Comparison of ENCODE assay signal across 1 cellular context in the genomic region with DNA sequence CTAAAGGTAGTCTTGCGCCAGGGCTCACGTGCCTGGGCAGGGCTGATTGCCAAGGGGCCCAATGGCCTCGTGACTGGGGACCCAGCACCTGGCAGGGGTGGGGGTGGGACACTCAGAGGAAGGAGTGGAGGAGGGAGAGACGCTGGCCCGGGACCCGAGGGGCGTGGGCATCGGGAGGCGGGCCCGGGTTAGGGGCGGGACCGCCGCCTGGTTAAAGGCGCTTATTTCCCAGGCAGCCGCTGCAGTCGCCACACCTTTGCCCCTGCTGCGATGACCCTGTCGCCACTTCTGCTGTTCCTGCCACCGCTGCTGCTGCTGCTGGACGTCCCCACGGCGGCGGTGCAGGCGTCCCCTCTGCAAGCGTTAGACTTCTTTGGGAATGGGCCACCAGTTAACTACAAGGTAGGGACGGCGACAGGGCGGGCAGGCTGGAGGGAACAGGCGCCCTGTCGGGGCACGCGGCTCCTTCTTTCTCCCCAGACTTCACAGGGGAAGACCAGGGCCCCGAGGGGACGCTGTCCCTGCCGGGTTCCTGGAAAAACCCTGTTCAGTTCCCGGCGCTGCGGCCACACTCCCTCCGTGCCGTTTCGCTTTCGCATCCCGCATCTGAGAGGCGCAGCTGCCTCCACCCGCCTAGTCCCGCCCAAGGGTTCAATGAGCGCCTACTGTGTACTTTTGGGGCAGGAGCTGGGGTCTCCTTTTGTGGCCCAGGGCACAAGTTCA.
TF ChIP-seq lines count a peak whose summit lies in the region.

Gene IFI30 (plus strand): TSS at position 242 of the 723 bp plus-strand sequence. CDS start 29 bp downstream, at position 271.

TF ChIP-seq in HepG2, 621 proteins besides CTCF, POLR2A, EP300 and RAD21 (continued from another document and continues in another):
- TF ChIP-seq, protein P1, sequence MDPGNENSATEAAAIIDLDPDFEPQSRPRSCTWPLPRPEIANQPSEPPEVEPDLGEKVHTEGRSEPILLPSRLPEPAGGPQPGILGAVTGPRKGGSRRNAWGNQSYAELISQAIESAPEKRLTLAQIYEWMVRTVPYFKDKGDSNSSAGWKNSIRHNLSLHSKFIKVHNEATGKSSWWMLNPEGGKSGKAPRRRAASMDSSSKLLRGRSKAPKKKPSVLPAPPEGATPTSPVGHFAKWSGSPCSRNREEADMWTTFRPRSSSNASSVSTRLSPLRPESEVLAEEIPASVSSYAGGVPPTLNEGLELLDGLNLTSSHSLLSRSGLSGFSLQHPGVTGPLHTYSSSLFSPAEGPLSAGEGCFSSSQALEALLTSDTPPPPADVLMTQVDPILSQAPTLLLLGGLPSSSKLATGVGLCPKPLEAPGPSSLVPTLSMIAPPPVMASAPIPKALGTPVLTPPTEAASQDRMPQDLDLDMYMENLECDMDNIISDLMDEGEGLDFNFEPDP (CRISPR knock-in tag; conservative IDR thresholded peaks at IDR 0.05): 0 out of 2 replicates have a peak, but pooled peaks have one; percentile 82
- no peak; the same call in 1 of the 2 replicates for TF ChIP-seq MIXL1 (CRISPR knock-in tag; IDR thresholded peaks at IDR 0.05)
- no peak; the same call in 1 of the 2 replicates for TF ChIP-seq ZNF367 (CRISPR knock-in tag; IDR thresholded peaks at IDR 0.05; ENCODE audit: borderline replicate concordance)
- TF ChIP-seq HHEX (CRISPR knock-in tag; IDR thresholded peaks at IDR 0.05): no peak
- TF ChIP-seq, protein P2, sequence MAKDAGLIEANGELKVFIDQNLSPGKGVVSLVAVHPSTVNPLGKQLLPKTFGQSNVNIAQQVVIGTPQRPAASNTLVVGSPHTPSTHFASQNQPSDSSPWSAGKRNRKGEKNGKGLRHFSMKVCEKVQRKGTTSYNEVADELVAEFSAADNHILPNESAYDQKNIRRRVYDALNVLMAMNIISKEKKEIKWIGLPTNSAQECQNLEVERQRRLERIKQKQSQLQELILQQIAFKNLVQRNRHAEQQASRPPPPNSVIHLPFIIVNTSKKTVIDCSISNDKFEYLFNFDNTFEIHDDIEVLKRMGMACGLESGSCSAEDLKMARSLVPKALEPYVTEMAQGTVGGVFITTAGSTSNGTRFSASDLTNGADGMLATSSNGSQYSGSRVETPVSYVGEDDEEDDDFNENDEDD (CRISPR knock-in tag; IDR thresholded peaks at IDR 0.05; ENCODE audit: borderline replicate concordance): peak; percentile 37; the same call in 1 of the 2 replicates
- TF ChIP-seq ZNF577 (CRISPR knock-in tag; IDR thresholded peaks at IDR 0.05; ENCODE audit: borderline replicate concordance, low read depth): no peak
- no peak for TF ChIP-seq ZFP1 (CRISPR knock-in tag; IDR thresholded peaks at IDR 0.05)
- TF ChIP-seq TBP (CRISPR knock-in tag; IDR thresholded peaks at IDR 0.05): no peak
- peak; percentile 56 for TF ChIP-seq MED1 (CRISPR knock-in tag; IDR thresholded peaks at IDR 0.05)
- no peak for TF ChIP-seq KAT2B (IDR thresholded peaks at IDR 0.05; ENCODE audit: borderline replicate concordance, low read depth, low read length)
- TF ChIP-seq SRF (IDR thresholded peaks at IDR 0.05; ENCODE audit: low read depth, low read length): no peak
- TF ChIP-seq, protein P3, sequence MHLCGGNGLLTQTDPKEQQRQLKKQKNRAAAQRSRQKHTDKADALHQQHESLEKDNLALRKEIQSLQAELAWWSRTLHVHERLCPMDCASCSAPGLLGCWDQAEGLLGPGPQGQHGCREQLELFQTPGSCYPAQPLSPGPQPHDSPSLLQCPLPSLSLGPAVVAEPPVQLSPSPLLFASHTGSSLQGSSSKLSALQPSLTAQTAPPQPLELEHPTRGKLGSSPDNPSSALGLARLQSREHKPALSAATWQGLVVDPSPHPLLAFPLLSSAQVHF (CRISPR knock-in tag; IDR thresholded peaks at IDR 0.05): no peak
- TF ChIP-seq ZNF205 (CRISPR knock-in tag; IDR thresholded peaks at IDR 0.05): no peak
- no peak for TF ChIP-seq SCMH1 (CRISPR knock-in tag; IDR thresholded peaks at IDR 0.05; ENCODE audit: borderline replicate concordance)
- no peak for TF ChIP-seq ZNF703 (CRISPR knock-in tag; IDR thresholded peaks at IDR 0.05; ENCODE audit: borderline replicate concordance)
- TF ChIP-seq, protein P4, sequence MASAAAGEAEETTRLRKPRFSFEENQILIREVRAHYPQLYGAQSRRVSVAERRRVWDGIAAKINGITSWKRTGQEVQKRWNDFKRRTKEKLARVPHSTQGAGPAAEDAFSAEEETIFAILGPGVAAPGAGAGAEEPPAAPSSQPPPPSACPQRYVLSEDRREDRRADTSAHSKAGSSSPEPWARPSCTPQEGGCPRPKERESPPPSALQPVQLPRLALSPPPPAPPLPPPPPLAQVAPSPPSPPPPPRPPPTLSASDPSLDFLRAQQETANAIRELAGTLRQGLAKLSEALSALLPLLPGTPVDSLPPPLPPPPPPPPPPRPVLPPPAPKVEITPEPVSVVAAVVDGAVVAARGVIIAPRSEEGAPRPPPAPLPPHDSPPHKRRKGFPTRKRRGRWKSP (CRISPR knock-in tag; IDR thresholded peaks at IDR 0.05): no peak; the same call in 1 of the 2 replicates
- TF ChIP-seq CC2D1A (CRISPR knock-in tag; IDR thresholded peaks at IDR 0.05): no peak
- TF ChIP-seq NR2F2 (IDR thresholded peaks at IDR 0.05; ENCODE audit: borderline replicate concordance, low read depth): no peak
- TF ChIP-seq ZNF567 (CRISPR knock-in tag; IDR thresholded peaks at IDR 0.05; ENCODE audit: borderline replicate concordance): no peak
- no peak for TF ChIP-seq ZNF850 (CRISPR knock-in tag; conservative IDR thresholded peaks at IDR 0.05)
- no peak for TF ChIP-seq AKNA (CRISPR knock-in tag; IDR thresholded peaks at IDR 0.05; ENCODE audit: borderline replicate concordance)
- no peak for TF ChIP-seq ZNF441 (CRISPR knock-in tag; IDR thresholded peaks at IDR 0.05; ENCODE audit: borderline replicate concordance)
- TF ChIP-seq, protein P5, sequence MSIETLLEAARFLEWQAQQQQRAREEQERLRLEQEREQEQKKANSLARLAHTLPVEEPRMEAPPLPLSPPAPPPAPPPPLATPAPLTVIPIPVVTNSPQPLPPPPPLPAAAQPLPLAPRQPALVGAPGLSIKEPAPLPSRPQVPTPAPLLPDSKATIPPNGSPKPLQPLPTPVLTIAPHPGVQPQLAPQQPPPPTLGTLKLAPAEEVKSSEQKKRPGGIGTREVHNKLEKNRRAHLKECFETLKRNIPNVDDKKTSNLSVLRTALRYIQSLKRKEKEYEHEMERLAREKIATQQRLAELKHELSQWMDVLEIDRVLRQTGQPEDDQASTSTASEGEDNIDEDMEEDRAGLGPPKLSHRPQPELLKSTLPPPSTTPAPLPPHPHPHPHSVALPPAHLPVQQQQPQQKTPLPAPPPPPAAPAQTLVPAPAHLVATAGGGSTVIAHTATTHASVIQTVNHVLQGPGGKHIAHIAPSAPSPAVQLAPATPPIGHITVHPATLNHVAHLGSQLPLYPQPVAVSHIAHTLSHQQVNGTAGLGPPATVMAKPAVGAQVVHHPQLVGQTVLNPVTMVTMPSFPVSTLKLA (IDR thresholded peaks at IDR 0.05): no peak
- TF ChIP-seq TEAD2 (CRISPR knock-in tag; IDR thresholded peaks at IDR 0.05): no peak
- TF ChIP-seq NFIC (IDR thresholded peaks at IDR 0.05; ENCODE audit: low read length): no peak
- peak; percentile 80; the same call in 1 of the 2 replicates for TF ChIP-seq KDM3A (CRISPR knock-in tag; IDR thresholded peaks at IDR 0.05; ENCODE audit: low read depth)
- TF ChIP-seq CREM (IDR thresholded peaks at IDR 0.05): no peak
- no peak for TF ChIP-seq CREM (CRISPR knock-in tag; IDR thresholded peaks at IDR 0.05)
- no peak for TF ChIP-seq ZNF615 (CRISPR knock-in tag; IDR thresholded peaks at IDR 0.05; ENCODE audit: borderline replicate concordance)
- no peak; the same call in 1 of the 2 replicates for TF ChIP-seq ZMYM3 (CRISPR knock-in tag; IDR thresholded peaks at IDR 0.05)
- TF ChIP-seq, protein P6, sequence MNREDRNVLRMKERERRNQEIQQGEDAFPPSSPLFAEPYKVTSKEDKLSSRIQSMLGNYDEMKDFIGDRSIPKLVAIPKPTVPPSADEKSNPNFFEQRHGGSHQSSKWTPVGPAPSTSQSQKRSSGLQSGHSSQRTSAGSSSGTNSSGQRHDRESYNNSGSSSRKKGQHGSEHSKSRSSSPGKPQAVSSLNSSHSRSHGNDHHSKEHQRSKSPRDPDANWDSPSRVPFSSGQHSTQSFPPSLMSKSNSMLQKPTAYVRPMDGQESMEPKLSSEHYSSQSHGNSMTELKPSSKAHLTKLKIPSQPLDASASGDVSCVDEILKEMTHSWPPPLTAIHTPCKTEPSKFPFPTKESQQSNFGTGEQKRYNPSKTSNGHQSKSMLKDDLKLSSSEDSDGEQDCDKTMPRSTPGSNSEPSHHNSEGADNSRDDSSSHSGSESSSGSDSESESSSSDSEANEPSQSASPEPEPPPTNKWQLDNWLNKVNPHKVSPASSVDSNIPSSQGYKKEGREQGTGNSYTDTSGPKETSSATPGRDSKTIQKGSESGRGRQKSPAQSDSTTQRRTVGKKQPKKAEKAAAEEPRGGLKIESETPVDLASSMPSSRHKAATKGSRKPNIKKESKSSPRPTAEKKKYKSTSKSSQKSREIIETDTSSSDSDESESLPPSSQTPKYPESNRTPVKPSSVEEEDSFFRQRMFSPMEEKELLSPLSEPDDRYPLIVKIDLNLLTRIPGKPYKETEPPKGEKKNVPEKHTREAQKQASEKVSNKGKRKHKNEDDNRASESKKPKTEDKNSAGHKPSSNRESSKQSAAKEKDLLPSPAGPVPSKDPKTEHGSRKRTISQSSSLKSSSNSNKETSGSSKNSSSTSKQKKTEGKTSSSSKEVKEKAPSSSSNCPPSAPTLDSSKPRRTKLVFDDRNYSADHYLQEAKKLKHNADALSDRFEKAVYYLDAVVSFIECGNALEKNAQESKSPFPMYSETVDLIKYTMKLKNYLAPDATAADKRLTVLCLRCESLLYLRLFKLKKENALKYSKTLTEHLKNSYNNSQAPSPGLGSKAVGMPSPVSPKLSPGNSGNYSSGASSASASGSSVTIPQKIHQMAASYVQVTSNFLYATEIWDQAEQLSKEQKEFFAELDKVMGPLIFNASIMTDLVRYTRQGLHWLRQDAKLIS (CRISPR knock-in tag; IDR thresholded peaks at IDR 0.05): no peak
- no peak for TF ChIP-seq HMG20A (CRISPR knock-in tag; IDR thresholded peaks at IDR 0.05; ENCODE audit: borderline replicate concordance)
- 0 out of 2 replicates have a peak, but pooled peaks have one; percentile 58 for TF ChIP-seq MTA1 (CRISPR knock-in tag; IDR thresholded peaks at IDR 0.05; ENCODE audit: borderline replicate concordance)
- TF ChIP-seq NR2F1 (CRISPR knock-in tag; IDR thresholded peaks at IDR 0.05): no peak
- TF ChIP-seq ZNF709 (CRISPR knock-in tag; IDR thresholded peaks at IDR 0.05): no peak
- 0 out of 2 replicates have a peak, but pooled peaks have one; percentile 10 for TF ChIP-seq MLX (CRISPR knock-in tag; IDR thresholded peaks at IDR 0.05)
- TF ChIP-seq ZNF232 (CRISPR knock-in tag; IDR thresholded peaks at IDR 0.05; ENCODE audit: borderline replicate concordance): peak; percentile 50; the same call in 1 of the 2 replicates
- TF ChIP-seq ZBTB1 (CRISPR knock-in tag; IDR thresholded peaks at IDR 0.05; ENCODE audit: borderline replicate concordance): no peak
- TF ChIP-seq ZNF549 (CRISPR knock-in tag; IDR thresholded peaks at IDR 0.05): no peak
- TF ChIP-seq ZNF343 (CRISPR knock-in tag; IDR thresholded peaks at IDR 0.05): 0 out of 2 replicates have a peak, but pooled peaks have one; percentile 61
- TF ChIP-seq ISX (CRISPR knock-in tag; conservative IDR thresholded peaks at IDR 0.05): no peak
- no peak for TF ChIP-seq FOXA1 (IDR thresholded peaks at IDR 0.05)
- no peak for TF ChIP-seq FOXA1 (CRISPR knock-in tag; IDR thresholded peaks at IDR 0.05)
- TF ChIP-seq, protein P7, sequence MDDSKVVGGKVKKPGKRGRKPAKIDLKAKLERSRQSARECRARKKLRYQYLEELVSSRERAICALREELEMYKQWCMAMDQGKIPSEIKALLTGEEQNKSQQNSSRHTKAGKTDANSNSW (CRISPR knock-in tag; IDR thresholded peaks at IDR 0.05; ENCODE audit: borderline replicate concordance): no peak
- no peak for TF ChIP-seq IKZF4 (CRISPR knock-in tag; IDR thresholded peaks at IDR 0.05; ENCODE audit: borderline replicate concordance, low read depth, not compliant biosample characterization)
- no peak for TF ChIP-seq CBX1 (IDR thresholded peaks at IDR 0.05; ENCODE audit: low read depth)
- TF ChIP-seq ZNF784 (CRISPR knock-in tag; IDR thresholded peaks at IDR 0.05; ENCODE audit: borderline replicate concordance): no peak
- no peak; the same call in 1 of the 2 replicates for TF ChIP-seq SPEN (CRISPR knock-in tag; IDR thresholded peaks at IDR 0.05; ENCODE audit: low read depth)
